In genomic region chr11:76090821-76091220, GRCh38 we compare ENCODE assay signal across 27 cellular contexts.
"Had no signal": no experiment of that assay in that cellular context is flagged by ENCODE, and none has a peak within 500 bp of the region (broad histone marks: within the 10 kb centered on the region; RNA-seq: fewer than 3 reads in every experiment).

No MANE protein-coding gene starts in this region.

- H3K36me3 ChIP-seq: suprapubic skin, thoracic aorta, thyroid gland, transverse colon, upper lobe of left lung, upper lobe of right lung, uterus, vagina had no signal

- H3K9me3 ChIP-seq: suprapubic skin, testis, thoracic aorta, thyroid gland, transverse colon, upper lobe of left lung, uterus had no signal

- ATAC-seq: stimulated activated effector memory CD8-positive, alpha-beta T cell treated with anti-CD3 and anti-CD28 coated beads, Interleukin-12 subunit alpha, Interleukin-12 subunit beta, amount 100 ng/mL, for 72 hours; stimulated activated memory B cell treated with anti-CD40 and anti-IgM and Interleukin-4, amounts not matched to agents 10 μg/mL and 1 μg/mL and 100 μg/mL, for 72 hours; stimulated activated naive B cell treated with anti-CD40 and anti-IgM and Interleukin-4, amounts not matched to agents 10 μg/mL and 1 μg/mL and 100 μg/mL, for 72 hours; stimulated activated naive CD8-positive, alpha-beta T cell treated with anti-CD3 and anti-CD28 coated beads, Interleukin-15, amount 100 ng/mL, for 72 hours; stimulated activated naive CD8-positive, alpha-beta T cell treated with anti-CD3 and anti-CD28 coated beads, Interleukin-15, Interleukin-2, amounts not matched to agents 100 U/mL and 50 U/mL, for 24 hours; upper lobe of right lung had no signal

- H3K4me3 ChIP-seq: stomach, suprapubic skin, testis, thoracic aorta, thyroid gland, tibial artery, tibial nerve, transverse colon, upper lobe of left lung, upper lobe of right lung, uterus, vagina had no signal

- H3K4me1 ChIP-seq: suprapubic skin, testis, tibial nerve, transverse colon, upper lobe of left lung, upper lobe of right lung, uterus, vagina had no signal

- H3K27ac ChIP-seq: stomach, suprapubic skin, testis, thoracic aorta, thyroid gland, tibial artery, tibial nerve, transverse colon, upper lobe of left lung, upper lobe of right lung, uterus, vagina had no signal

- DNase-seq: stimulated activated CD4-positive, alpha-beta T cell treated with anti-CD3 and anti-CD28 coated beads, Interleukin-2, amount 100 ng/mL, for 48 hours; stimulated activated CD4-positive, alpha-beta T cell treated with anti-CD3 and anti-CD28 coated beads, Interleukin-4, amount 100 ng/mL, for 1 hour; stimulated activated CD4-positive, alpha-beta T cell treated with anti-CD3 and anti-CD28 coated beads, Interleukin-4, amount 100 ng/mL, for 24 hours; stimulated activated CD4-positive, alpha-beta T cell treated with anti-CD3 and anti-CD28 coated beads, Interleukin-4, amount 100 ng/mL, for 4 hours; stimulated activated CD8-positive, alpha-beta memory T cell treated with anti-CD3 and anti-CD28 coated beads, Interleukin-4, amount 100 ng/mL, for 48 hours; stimulated activated naive B cell treated with anti-CD40 and anti-IgM and Interleukin-4, amounts not matched to agents 10 μg/mL and 1 μg/mL and 100 μg/mL, for 72 hours; stimulated activated naive CD4-positive, alpha-beta T cell; stimulated activated naive CD4-positive, alpha-beta T cell treated with Interleukin-2 at 50 U/mL for 16 hours; stimulated activated naive CD8-positive, alpha-beta T cell treated with anti-CD3 and anti-CD28 coated beads, Interleukin-15, amount 100 ng/mL, for 72 hours; stimulated activated naive CD8-positive, alpha-beta T cell treated with anti-CD3 and anti-CD28 coated beads, Interleukin-15, Interleukin-2, amounts not matched to agents 100 U/mL and 50 U/mL, for 24 hours; stomach; substantia nigra; testis; thyroid gland; tibial artery; transverse colon; trophoblast cell; upper lobe of left lung; upper lobe of right lung; uterus had no signal

- H3K27me3 ChIP-seq: stomach, suprapubic skin, testis, thyroid gland, tibial artery, tibial nerve, transverse colon, upper lobe of left lung, upper lobe of right lung, uterus, vagina had no signal

- FAIRE-seq: urothelium cell line had no signal
